ENCODE assay signal across 8 cellular contexts in the genomic region with DNA sequence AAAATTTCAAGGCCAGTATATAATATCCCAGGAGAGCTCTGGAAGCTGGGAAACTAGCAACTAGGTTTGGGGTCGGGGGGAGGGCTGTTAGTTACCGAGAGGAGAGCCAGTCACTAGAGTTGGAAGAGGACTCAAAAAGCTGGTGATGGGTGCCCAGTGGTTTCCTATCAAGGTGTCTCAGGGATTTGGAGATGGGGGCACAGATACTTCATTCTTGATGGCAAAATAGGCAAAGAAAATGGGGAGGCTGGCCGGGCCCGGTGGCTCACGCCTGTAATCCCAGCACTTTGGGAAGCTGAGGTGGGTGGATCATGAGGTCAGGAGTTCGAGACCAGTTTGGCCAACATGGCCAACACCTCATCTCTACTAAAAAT. TPM values are rescaled to one million over a fixed set of nuclear protein-coding genes. Genes with fewer than 3 reads are reported as not detected.
A peak's percentile ranks its signal among the peaks of the same experiment; 100 is the strongest.
DNase-seq lines count a peak whose midpoint lies in the region; ATAC-seq and TF ChIP-seq lines count a peak whose summit lies in the region.

No MANE protein-coding gene starts in this region.

- ATAC-seq in GM18858 (IDR thresholded peaks at IDR 0.05; ENCODE audit: unreplicated experiment) = no peak

- DNase-seq in H7 = no peak
- DNase-seq in foreskin fibroblast = no peak
- no peak for DNase-seq in glomerular visceral epithelial cell (ENCODE audit: extremely low spot score)
- DNase-seq in NCI-H510A (lab: John Stamatoyannopoulos, UW) = no peak
- no peak for DNase-seq in NCI-H2227 (lab: John Stamatoyannopoulos, UW; ENCODE audit: unreplicated experiment)

- peak overlapping the region; percentile 95 for H3K27ac ChIP-seq in VCaP

- H3K4me3 ChIP-seq in H7 (ENCODE audit: insufficient read depth, low read depth, low read length) (peak overlapping the region; percentile 64), foreskin fibroblast (ENCODE audit: low read depth in 1 of 2, low read length in 2 of 2) (peak overlapping the region; percentile 86 to 88), skeletal muscle satellite cell (ENCODE audit: low read length) (peak overlapping the region; percentile 84)

- peaks cover 34% of the 10 kb centered on the region for H3K36me3 ChIP-seq in H7 (replicated peaks; ENCODE audit: control insufficient read depth, insufficient read depth, low read length)
- H3K36me3 ChIP-seq in skeletal muscle satellite cell (ENCODE audit: insufficient read depth, low read length) = peaks cover 46% of the 10 kb centered on the region

- H3K4me2 ChIP-seq in skeletal muscle satellite cell (ENCODE audit: low read length) = peak overlapping the region; percentile 96

- peaks cover 29% of the 10 kb centered on the region for H3K4me1 ChIP-seq in skeletal muscle satellite cell (ENCODE audit: control insufficient read depth, insufficient read depth, low read length)

- H3K27me3 ChIP-seq in H7 (ENCODE audit: control insufficient read depth, insufficient read depth, low read length) (no peaks in the 10 kb centered on the region), skeletal muscle satellite cell (ENCODE audit: control insufficient read depth, insufficient read depth, low read length) (no peaks in the 10 kb centered on the region)

- H3K9ac ChIP-seq in skeletal muscle satellite cell (ENCODE audit: low read depth, low read length) = peak overlapping the region; percentile 85

- no peaks in the 10 kb centered on the region for H3K9me3 ChIP-seq in skeletal muscle satellite cell (replicated peaks; ENCODE audit: low read length)

- no peak for TF ChIP-seq CTCF in VCaP (conservative IDR thresholded peaks at IDR 0.05)
- no peak for TF ChIP-seq CTCF in foreskin fibroblast (IDR thresholded peaks at IDR 0.05; ENCODE audit: low read depth, low read length)

RNA-seq across cellular contexts. Expression of a gene that starts 0.8 kb away (rescaled TPM):
- total RNA-seq in H7 (2014; rRNA removed; shearing (Covaris generic)) = 38.3 and 41.9 TPM in 2 replicates
- total RNA-seq in skeletal muscle satellite cell (2012; rRNA removed) = 10.9 and 11.6 TPM in 2 replicates

RNA-seq across cellular contexts. Expression of a gene that starts 6.3 kb away (rescaled TPM):
- total RNA-seq in H7 (2014; rRNA removed; shearing (Covaris generic)) = 168 and 188 TPM in 2 replicates
- total RNA-seq in skeletal muscle satellite cell (2012; rRNA removed) = 86.7 and 103 TPM in 2 replicates

RNA-seq across cellular contexts. Expression of a gene that starts 8.2 kb away (rescaled TPM):
- total RNA-seq in H7 (2014; rRNA removed; shearing (Covaris generic)) = 8.3 and 13.4 TPM in 2 replicates
- 4.2 and 5.1 TPM in 2 replicates for total RNA-seq in skeletal muscle satellite cell (2012; rRNA removed)

RNA-seq across cellular contexts. Expression of a gene that starts 20.0 kb away (rescaled TPM):
- 101 and 113 TPM in 2 replicates for total RNA-seq in H7 (2014; rRNA removed; shearing (Covaris generic))
- 28.6 and 29.4 TPM in 2 replicates for total RNA-seq in skeletal muscle satellite cell (2012; rRNA removed)

RNA-seq across cellular contexts. Expression of a gene that starts 42.8 kb away (rescaled TPM):
- total RNA-seq in H7 (2014; rRNA removed; shearing (Covaris generic)) = 15.5 and 16.4 TPM in 2 replicates
- total RNA-seq in skeletal muscle satellite cell (2012; rRNA removed) = 6.3 and 6.6 TPM in 2 replicates
